8 cellular contexts compared by ENCODE assay signal in the genomic region with DNA sequence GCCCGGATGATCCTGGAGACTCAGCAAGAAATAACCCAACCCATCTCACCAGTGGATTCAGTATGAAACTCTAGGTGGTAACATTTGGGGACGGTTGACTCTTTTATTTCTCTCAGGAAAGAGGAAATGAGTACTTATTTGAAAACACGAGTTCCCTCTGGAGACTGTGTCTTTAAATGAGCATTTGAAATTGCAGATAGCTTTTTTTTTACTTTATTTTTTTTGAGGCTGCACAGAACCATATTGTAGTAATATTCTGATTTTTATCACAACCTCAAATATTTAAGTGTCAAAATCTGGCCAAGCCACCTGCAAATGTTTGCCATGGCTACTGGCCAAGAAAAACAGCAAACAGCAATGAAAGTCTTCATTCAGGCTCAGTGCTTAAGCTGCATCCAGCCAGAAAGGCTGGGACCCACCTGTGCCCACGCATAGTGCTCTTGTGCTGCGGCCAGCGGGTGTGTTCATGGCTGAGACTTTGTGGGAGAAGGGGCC.
DNase-seq lines count a peak whose midpoint lies in the region; ATAC-seq and TF ChIP-seq lines count a peak whose summit lies in the region.

No MANE protein-coding gene starts in this region.

- POLR2A ChIA-PET in activated B cell treated with CpG ODN at 0.5 μM for 24 hours (lab: Charles Lee) = interaction anchor here (0.6 kb wide), 1 partner anchor 18 kb away, joined by 3 read pairs; no protein-coding TSS in a partner anchor

- CTCF ChIA-PET in activated B cell treated with CpG ODN at 0.5 μM for 24 hours (lab: Charles Lee) = no interaction called here

- peaks cover 17% of the 10 kb centered on the region for H3K27me3 Mint-ChIP-seq in activated B cell treated with CpG ODN at 0.5 μM for 24 hours
- H3K27me3 Mint-ChIP-seq in activated T-cell treated with anti-CD3 and anti-CD28 coated beads, Interleukin-2, amount 50 U/mL, for 24 hours = peaks cover 28% of the 10 kb centered on the region

- peaks cover 3 to 6% of the 10 kb centered on the region in 2 donors for H3K4me1 ChIP-seq in lung (ENCODE audit: control insufficient read depth in 2 of 2, insufficient read depth in 2 of 2, low read length in 2 of 2)

- peak; percentile 32 for ATAC-seq in activated B cell treated with CpG ODN at 0.5 μM for 24 hours (ENCODE audit: low read depth)
- no peak for ATAC-seq in lung (ENCODE audit: insufficient read depth, low FRiP score)
- ATAC-seq in HG03025 (IDR thresholded peaks at IDR 0.05; ENCODE audit: low FRiP score, unreplicated experiment) = no peak

- 43 to 49% methylated on average over 6 of the region's 6 CpGs for WGBS in lung, 2 donors

- peaks cover 28% of the 10 kb centered on the region for H3K4me1 Mint-ChIP-seq in activated B cell treated with CpG ODN at 0.5 μM for 24 hours
- H3K4me1 Mint-ChIP-seq in activated T-cell treated with anti-CD3 and anti-CD28 coated beads, Interleukin-2, amount 50 U/mL, for 24 hours (ENCODE audit: low read depth) = no peaks in the 10 kb centered on the region

- intact Hi-C loops in activated B cell treated with CpG ODN at 0.5 μM for 24 hours (cut with micrococcal nuclease) = no loop called here

- no peak overlapping the region for H3K4me3 Mint-ChIP-seq in activated B cell treated with CpG ODN at 0.5 μM for 24 hours
- H3K4me3 Mint-ChIP-seq in activated T-cell treated with anti-CD3 and anti-CD28 coated beads, Interleukin-2, amount 50 U/mL, for 24 hours = no peak overlapping the region

- H3K9me3 Mint-ChIP-seq in activated B cell treated with CpG ODN at 0.5 μM for 24 hours = no peaks in the 10 kb centered on the region
- no peaks in the 10 kb centered on the region for H3K9me3 Mint-ChIP-seq in activated T-cell treated with anti-CD3 and anti-CD28 coated beads, Interleukin-2, amount 50 U/mL, for 24 hours

- DNase-seq in DMS79 treated with DMSO at 0.1 percent for 48 hours (lab: John Stamatoyannopoulos, UW) (peak; percentile 97), NCI-H1417 (lab: John Stamatoyannopoulos, UW) (peak; percentile 67 to 93 (median 78)), activated B cell treated with CpG ODN at 0.5 μM for 24 hours (no peak), lung (ENCODE audit: low spot score) (peak; percentile 35), AG08395 (ENCODE audit: low spot score) (no peak), midbrain (lab: John Stamatoyannopoulos, UW) (no peak)
- no peak for DNase-seq in activated T-cell treated with anti-CD3 and anti-CD28 coated beads, Interleukin-2, amount 50 U/mL, for 24 hours

- H3K36me3 ChIP-seq in lung (ENCODE audit: control insufficient read depth in 2 of 2, insufficient read depth in 2 of 2, low read length in 2 of 2) = no peaks in the 10 kb centered on the region

- H3K27ac Mint-ChIP-seq in activated B cell treated with CpG ODN at 0.5 μM for 24 hours = no peak overlapping the region
- no peak overlapping the region for H3K27ac Mint-ChIP-seq in activated T-cell treated with anti-CD3 and anti-CD28 coated beads, Interleukin-2, amount 50 U/mL, for 24 hours

- H3K4me3 ChIP-seq in lung = no peak overlapping the region

- H3K36me3 Mint-ChIP-seq in activated B cell treated with CpG ODN at 0.5 μM for 24 hours (ENCODE audit: low read depth) = no peaks in the 10 kb centered on the region
- H3K36me3 Mint-ChIP-seq in activated T-cell treated with anti-CD3 and anti-CD28 coated beads, Interleukin-2, amount 50 U/mL, for 24 hours (ENCODE audit: low read depth) = no peaks in the 10 kb centered on the region

- no peaks in the 10 kb centered on the region for H3K27me3 ChIP-seq in lung (ENCODE audit: control insufficient read depth, insufficient read depth)

- no peak overlapping the region for H3K27ac ChIP-seq in lung (ENCODE audit: low read depth in 1 of 2, low read length in 1 of 2)

- TF ChIP-seq CTCF in activated B cell treated with CpG ODN at 0.5 μM for 24 hours (IDR thresholded peaks at IDR 0.05) (no peak), lung (IDR thresholded peaks at IDR 0.05; ENCODE audit: control extremely low read depth, extremely low read depth) (no peak)

- H3K9me3 ChIP-seq in lung (ENCODE audit: control insufficient read depth in 2 of 2, insufficient read depth in 1 of 2, low read length in 1 of 2) = no peaks in the 10 kb centered on the region

Comparison
In these comparisons a context has a peak if more than half of its experiments do, and no peak if none do; other contexts are left out.
1. DNase-seq: peak in DMS79 treated with DMSO at 0.1 percent for 48 hours (single experiment), NCI-H1417 (3 of 3) and lung (single experiment); none in activated B cell treated with CpG ODN at 0.5 μM for 24 hours (single experiment), AG08395 (single experiment), midbrain (single experiment) and activated T-cell treated with anti-CD3 and anti-CD28 coated beads, Interleukin-2, amount 50 U/mL, for 24 hours (single experiment).